1 cellular context compared by ENCODE assay signal in the genomic region with DNA sequence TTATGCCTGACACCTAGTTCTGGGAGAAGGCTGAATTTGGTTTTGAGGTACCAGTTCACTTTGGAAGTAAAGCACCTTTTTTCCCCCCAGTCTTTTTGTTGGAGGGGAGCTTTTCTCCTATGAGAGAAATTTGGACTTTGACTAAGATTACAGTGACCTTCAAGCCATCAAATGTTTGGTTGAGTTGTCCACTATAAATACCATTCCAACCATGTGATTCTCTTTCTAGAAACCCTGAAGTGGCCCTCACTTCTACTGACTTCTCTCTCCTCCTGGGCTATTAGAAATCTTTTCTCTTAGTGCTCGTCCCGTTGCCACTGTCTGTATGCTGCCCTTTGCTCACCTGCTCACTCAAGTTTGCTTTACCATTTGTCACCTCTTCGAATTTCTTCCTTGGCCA.
TF ChIP-seq lines count a peak whose summit lies in the region.

No MANE protein-coding gene starts in this region.

TF ChIP-seq in A549, 52 proteins besides CTCF, POLR2A, EP300 and RAD21 (continued from another document):
- TF ChIP-seq FOXS1 (CRISPR knock-in tag; IDR thresholded peaks at IDR 0.05) = no peak
- TF ChIP-seq MAFK (IDR thresholded peaks at IDR 0.05; ENCODE audit: partially characterized antibody) = no peak
- TF ChIP-seq BHLHE40 (IDR thresholded peaks at IDR 0.05; ENCODE audit: low read depth, low read length) = no peak
TF ChIP-seq in A549: peak in this region for 0.
